ENCODE assay signal across 20 cellular contexts in the genomic region with DNA sequence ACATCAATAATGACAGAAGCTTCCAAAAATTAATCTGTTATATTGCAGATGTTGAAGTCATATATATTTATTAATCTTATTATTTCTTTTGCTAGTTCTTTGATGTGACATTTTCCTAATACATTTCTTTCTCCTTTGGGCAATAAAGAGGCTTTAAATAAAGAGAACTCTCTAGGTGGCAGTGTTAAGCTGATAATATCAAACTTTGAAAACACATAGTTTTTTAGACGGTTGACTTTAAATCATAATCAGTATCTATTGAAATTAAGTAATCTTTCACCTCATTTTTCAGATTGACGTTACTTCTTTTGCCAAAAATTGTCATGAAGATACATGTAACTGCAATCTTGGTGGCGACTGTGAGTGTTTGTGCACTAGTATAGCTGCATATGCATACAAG.
DNase-seq lines count a peak whose midpoint lies in the region; TF ChIP-seq lines count a peak whose summit lies in the region.
"Had no signal": no experiment of that assay in that cellular context is flagged by ENCODE, and none has a peak within 500 bp of the region (broad histone marks: within the 10 kb centered on the region; RNA-seq: fewer than 3 reads in every experiment).

No MANE protein-coding gene starts in this region.

- H3K4me1 Mint-ChIP-seq in nephron: no peaks in the 10 kb centered on the region
- no peaks in the 10 kb centered on the region for H3K4me1 Mint-ChIP-seq in activated T-helper 2 cell treated with anti-CD3 and anti-CD28 coated beads, Interferon-gamma antibody, Interleukin-2, Interleukin-4, amounts not matched to agents 10 μg/mL and 5 μg/mL and 100 μg/mL, durations not matched to agents 14 hours and 24 hours and 36 hours (ENCODE audit: low read depth)
- H3K4me1 Mint-ChIP-seq: brain; naive thymus-derived CD4-positive, alpha-beta T cell; stimulated activated naive B cell treated with anti-CD40 and anti-IgM and Interleukin-4, amounts not matched to agents 10 μg/mL and 1 μg/mL and 100 μg/mL, for 72 hours had no signal

- no peak overlapping the region for H3K27ac Mint-ChIP-seq in nephron
- H3K27ac Mint-ChIP-seq in activated T-helper 2 cell treated with anti-CD3 and anti-CD28 coated beads, Interferon-gamma antibody, Interleukin-2, Interleukin-4, amounts not matched to agents 10 μg/mL and 5 μg/mL and 100 μg/mL, durations not matched to agents 14 hours and 24 hours and 36 hours: no peak overlapping the region
- H3K27ac Mint-ChIP-seq: activated naive CD4-positive, alpha-beta T cell treated with anti-CD3 and anti-CD28 coated beads, Interleukin-2, amount 50 U/mL, for 72 hours; brain; naive thymus-derived CD4-positive, alpha-beta T cell; stimulated activated naive B cell treated with anti-CD40 and anti-IgM and Interleukin-4, amounts not matched to agents 10 μg/mL and 1 μg/mL and 100 μg/mL, for 72 hours had no signal

- peak; percentile 54 for DNase-seq in DMS53 (lab: John Stamatoyannopoulos, UW)
- no peak for DNase-seq in LNCaP clone FGC (ENCODE audit: low read depth)
- DNase-seq in cardiac fibroblast (ENCODE audit: low read depth in 2 of 2): peak; percentile 12 to 28
- DNase-seq in mucosa of gallbladder (ENCODE audit: low spot score): no peak
- no peak for DNase-seq in activated T-helper 2 cell treated with anti-CD3 and anti-CD28 coated beads, Interferon-gamma antibody, Interleukin-2, Interleukin-4, amounts not matched to agents 10 μg/mL and 5 μg/mL and 100 μg/mL, durations not matched to agents 14 hours and 24 hours and 36 hours (ENCODE audit: low spot score)
- no peak for DNase-seq in islet precursor cell
- DNase-seq: activated CD4-positive, alpha-beta T cell treated with anti-CD3 and anti-CD28 coated beads, Interleukin-2, amount 50 U/mL, for 1 hour; activated T-cell treated with anti-CD3 and anti-CD28 coated beads for 4 hours; KG1; left lung; naive thymus-derived CD4-positive, alpha-beta T cell; NCI-H146; NCI-H2227 treated with DMSO at 0.1 percent for 48 hours; stimulated activated CD4-positive, alpha-beta T cell treated with anti-CD3 and anti-CD28 coated beads, Interleukin-12 subunit alpha, Interleukin-12 subunit beta, amount 100 ng/mL, for 4 hours; stimulated activated naive B cell treated with anti-CD40 and anti-IgM and Interleukin-4, amounts not matched to agents 10 μg/mL and 1 μg/mL and 100 μg/mL, for 72 hours had no signal

- intact Hi-C loops in activated T-helper 2 cell treated with anti-CD3 and anti-CD28 coated beads, Interferon-gamma antibody, Interleukin-2, Interleukin-4, amounts not matched to agents 10 μg/mL and 5 μg/mL and 100 μg/mL, durations not matched to agents 14 hours and 24 hours and 36 hours (cut with micrococcal nuclease): no loop called here

- TF ChIP-seq CTCF in LNCaP clone FGC (IDR thresholded peaks at IDR 0.05; ENCODE audit: control insufficient read depth, extremely low read depth, insufficient read depth) (peak; percentile 40), cardiac fibroblast (IDR thresholded peaks at IDR 0.05; ENCODE audit: low read depth, low read length) (no peak), nephron (IDR thresholded peaks at IDR 0.05; ENCODE audit: unreplicated experiment in 3 of 3) (peak in 2 of 3 experiments; percentile 13 to 16)

- H3K9me3 Mint-ChIP-seq in nephron: no peaks in the 10 kb centered on the region
- H3K9me3 Mint-ChIP-seq in activated T-helper 2 cell treated with anti-CD3 and anti-CD28 coated beads, Interferon-gamma antibody, Interleukin-2, Interleukin-4, amounts not matched to agents 10 μg/mL and 5 μg/mL and 100 μg/mL, durations not matched to agents 14 hours and 24 hours and 36 hours: no peaks in the 10 kb centered on the region
- H3K9me3 Mint-ChIP-seq: stimulated activated naive B cell treated with anti-CD40 and anti-IgM and Interleukin-4, amounts not matched to agents 10 μg/mL and 1 μg/mL and 100 μg/mL, for 72 hours had no signal

- H3K4me3 ChIP-seq in LNCaP clone FGC (ENCODE audit: low read depth, low read length): no peak overlapping the region
- no peak overlapping the region for H3K4me3 ChIP-seq in cardiac fibroblast (replicated peaks in 1 of 2; ENCODE audit: low read depth in 2 of 2, low read length in 2 of 2)
- H3K4me3 ChIP-seq: left lung, prostate gland, tibial nerve had no signal

- no peak overlapping the region for H3K4me3 Mint-ChIP-seq in nephron
- H3K4me3 Mint-ChIP-seq in activated T-helper 2 cell treated with anti-CD3 and anti-CD28 coated beads, Interferon-gamma antibody, Interleukin-2, Interleukin-4, amounts not matched to agents 10 μg/mL and 5 μg/mL and 100 μg/mL, durations not matched to agents 14 hours and 24 hours and 36 hours (ENCODE audit: low read depth): no peak overlapping the region
- H3K4me3 Mint-ChIP-seq: brain; naive thymus-derived CD4-positive, alpha-beta T cell; stimulated activated naive B cell treated with anti-CD40 and anti-IgM and Interleukin-4, amounts not matched to agents 10 μg/mL and 1 μg/mL and 100 μg/mL, for 72 hours had no signal

- H3K27me3 Mint-ChIP-seq in nephron (ENCODE audit: low read depth): no peaks in the 10 kb centered on the region
- no peaks in the 10 kb centered on the region for H3K27me3 Mint-ChIP-seq in activated T-helper 2 cell treated with anti-CD3 and anti-CD28 coated beads, Interferon-gamma antibody, Interleukin-2, Interleukin-4, amounts not matched to agents 10 μg/mL and 5 μg/mL and 100 μg/mL, durations not matched to agents 14 hours and 24 hours and 36 hours (ENCODE audit: low read depth)
- H3K27me3 Mint-ChIP-seq: naive thymus-derived CD4-positive, alpha-beta T cell; stimulated activated naive B cell treated with anti-CD40 and anti-IgM and Interleukin-4, amounts not matched to agents 10 μg/mL and 1 μg/mL and 100 μg/mL, for 72 hours had no signal

- H3K36me3 Mint-ChIP-seq in nephron (ENCODE audit: low read depth): no peaks in the 10 kb centered on the region
- H3K36me3 Mint-ChIP-seq in activated T-helper 2 cell treated with anti-CD3 and anti-CD28 coated beads, Interferon-gamma antibody, Interleukin-2, Interleukin-4, amounts not matched to agents 10 μg/mL and 5 μg/mL and 100 μg/mL, durations not matched to agents 14 hours and 24 hours and 36 hours (ENCODE audit: low read depth): no peaks in the 10 kb centered on the region
- H3K36me3 Mint-ChIP-seq: activated naive CD4-positive, alpha-beta T cell treated with anti-CD3 and anti-CD28 coated beads, Interleukin-2, amount 50 U/mL, for 72 hours; brain; naive thymus-derived CD4-positive, alpha-beta T cell; stimulated activated naive B cell treated with anti-CD40 and anti-IgM and Interleukin-4, amounts not matched to agents 10 μg/mL and 1 μg/mL and 100 μg/mL, for 72 hours had no signal

Comparison
In these comparisons a context has a peak if more than half of its experiments do, and no peak if none do; other contexts are left out.
1. DNase-seq: peak in DMS53 (single experiment) and cardiac fibroblast (2 of 2); none in LNCaP clone FGC (single experiment), mucosa of gallbladder (single experiment), activated T-helper 2 cell treated with anti-CD3 and anti-CD28 coated beads, Interferon-gamma antibody, Interleukin-2, Interleukin-4, amounts not matched to agents 10 μg/mL and 5 μg/mL and 100 μg/mL, durations not matched to agents 14 hours and 24 hours and 36 hours (single experiment) and islet precursor cell (single experiment).